In the genomic region with DNA sequence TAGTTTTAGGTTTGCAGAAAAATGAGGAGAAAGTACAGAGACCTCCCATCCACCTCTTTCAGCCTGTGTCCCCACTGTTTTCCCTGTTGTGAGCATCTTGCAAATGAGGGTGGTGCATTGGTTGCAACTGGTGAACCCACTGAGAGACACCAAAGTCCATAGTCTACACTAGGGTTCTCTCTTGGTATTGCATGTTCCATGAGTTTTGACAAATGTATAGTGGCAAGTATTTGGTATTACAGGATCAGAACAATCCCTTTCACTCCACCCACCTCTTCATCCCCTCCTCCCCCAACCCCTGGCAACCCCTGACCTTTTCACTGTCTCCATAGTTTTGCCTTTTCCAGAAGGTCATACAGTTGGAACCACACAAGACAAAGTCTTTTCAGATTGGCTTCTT, we compare ENCODE assay signal across 18 cellular contexts. TPM values are rescaled to one million over a fixed set of nuclear protein-coding genes. Genes with fewer than 3 reads are reported as not detected.
DNase-seq lines count a peak whose midpoint lies in the region; ATAC-seq, FAIRE-seq and TF ChIP-seq lines count a peak whose summit lies in the region.
"Had no signal": no experiment of that assay in that cellular context is flagged by ENCODE, and none has a peak within 500 bp of the region (broad histone marks: within the 10 kb centered on the region; RNA-seq: fewer than 3 reads in every experiment).

No MANE protein-coding gene starts in this region.

- no peaks in the 10 kb centered on the region for H3K27me3 Mint-ChIP-seq in activated CD8-positive, alpha-beta memory T cell treated with anti-CD3 and anti-CD28 coated beads, Interleukin-2, amount 10 ng/mL, durations not matched to agents 7 days and 5 days
- H3K27me3 Mint-ChIP-seq in effector memory CD8-positive, alpha-beta T cell = no peaks in the 10 kb centered on the region
- no peaks in the 10 kb centered on the region for H3K27me3 Mint-ChIP-seq in stimulated activated naive B cell treated with anti-CD40 and anti-IgM and Interleukin-4, amounts not matched to agents 10 μg/mL and 1 μg/mL and 100 μg/mL, for 72 hours
- H3K27me3 Mint-ChIP-seq in MCF 10A (ENCODE audit: insufficient read depth, unreplicated experiment) = peaks cover 36% of the 10 kb centered on the region

- no peak overlapping the region for H3K27ac Mint-ChIP-seq in activated CD8-positive, alpha-beta memory T cell treated with anti-CD3 and anti-CD28 coated beads, Interleukin-2, amount 10 ng/mL, durations not matched to agents 7 days and 5 days
- H3K27ac Mint-ChIP-seq in effector memory CD8-positive, alpha-beta T cell = peak overlapping the region; percentile 95 to 97
- no peak overlapping the region for H3K27ac Mint-ChIP-seq in stimulated activated naive B cell treated with anti-CD40 and anti-IgM and Interleukin-4, amounts not matched to agents 10 μg/mL and 1 μg/mL and 100 μg/mL, for 72 hours
- no peak overlapping the region for H3K27ac Mint-ChIP-seq in MCF 10A (ENCODE audit: low read depth, unreplicated experiment)
- H3K27ac Mint-ChIP-seq: HFFc6 had no signal

- CTCF ChIA-PET in activated CD8-positive, alpha-beta memory T cell treated with anti-CD3 and anti-CD28 coated beads, Interleukin-2, amount 10 ng/mL, durations not matched to agents 7 days and 5 days (lab: Charles Lee) = no interaction called here
- CTCF ChIA-PET in MCF 10A (lab: Yijun Ruan, JAX) = interaction anchor here (1.4 kb wide), 1 partner anchor 312 kb away, joined by 3 read pairs; no protein-coding TSS in a partner anchor

- no peak for ATAC-seq in activated CD8-positive, alpha-beta memory T cell treated with anti-CD3 and anti-CD28 coated beads, Interleukin-2, amount 10 ng/mL, durations not matched to agents 7 days and 5 days
- peak; percentile 41 for ATAC-seq in effector memory CD8-positive, alpha-beta T cell (replicated peaks)
- peak; percentile 48 to 54 for ATAC-seq in stimulated activated naive B cell treated with anti-CD40 and anti-IgM and Interleukin-4, amounts not matched to agents 10 μg/mL and 1 μg/mL and 100 μg/mL, for 72 hours (replicated peaks)

- DNase-seq in activated CD8-positive, alpha-beta memory T cell treated with anti-CD3 and anti-CD28 coated beads, Interleukin-2, amount 50 U/mL, for 48 hours = peak; percentile 28
- no peak for DNase-seq in activated CD8-positive, alpha-beta memory T cell treated with anti-CD3 and anti-CD28 coated beads, Interleukin-2, amount 10 ng/mL, durations not matched to agents 7 days and 5 days
- DNase-seq in HTR-8/SVneo (ENCODE audit: insufficient read length, low spot score) (no peak), MCF 10A (ENCODE audit: unreplicated experiment) (no peak), middle frontal gyrus (ENCODE audit: extremely low spot score, low spot score) (no peak), RPMI8226 (no peak)
- DNase-seq in effector memory CD8-positive, alpha-beta T cell = no peak
- DNase-seq in stimulated activated naive B cell treated with anti-CD40 and anti-IgM and Interleukin-4, amounts not matched to agents 10 μg/mL and 1 μg/mL and 100 μg/mL, for 72 hours = no peak
- DNase-seq: COR-L47, EL, HFFc6, NCI-H1092 treated with DMSO at 0.1 percent for 48 hours, NCI-H2081 treated with DMSO at 0.1 percent for 48 hours, NCI-H510A treated with DMSO at 0.1 percent for 48 hours, PC-9 had no signal

- H3K4me1 Mint-ChIP-seq in activated CD8-positive, alpha-beta memory T cell treated with anti-CD3 and anti-CD28 coated beads, Interleukin-2, amount 10 ng/mL, durations not matched to agents 7 days and 5 days = peaks cover 36% of the 10 kb centered on the region
- H3K4me1 Mint-ChIP-seq in effector memory CD8-positive, alpha-beta T cell (ENCODE audit: low read depth in 2 of 2) = peaks cover 65 to 75% of the 10 kb centered on the region in 2 donors
- H3K4me1 Mint-ChIP-seq in stimulated activated naive B cell treated with anti-CD40 and anti-IgM and Interleukin-4, amounts not matched to agents 10 μg/mL and 1 μg/mL and 100 μg/mL, for 72 hours = peaks cover 24 to 53% of the 10 kb centered on the region in 2 donors
- H3K4me1 Mint-ChIP-seq in MCF 10A (ENCODE audit: insufficient read depth, unreplicated experiment) = no peaks in the 10 kb centered on the region

- BruUV-seq in MCF 10A (replicated peaks; lab: Mats Ljungman, UMichigan) = no TSS peak

- intact Hi-C loops in MCF 10A (cut with micrococcal nuclease) = no loop called here

- POLR2A ChIA-PET in MCF 10A (lab: Yijun Ruan, JAX) = no interaction called here

- FAIRE-seq in HTR-8/SVneo (lab: Jason Lieb, UNC) = peak; percentile 69

- no peak for TF ChIP-seq CTCF in MCF 10A (IDR thresholded peaks at IDR 0.05; ENCODE audit: unreplicated experiment)

- H3K36me3 Mint-ChIP-seq in activated CD8-positive, alpha-beta memory T cell treated with anti-CD3 and anti-CD28 coated beads, Interleukin-2, amount 10 ng/mL, durations not matched to agents 7 days and 5 days = peaks cover 37% of the 10 kb centered on the region
- peaks cover 12% of the 10 kb centered on the region for H3K36me3 Mint-ChIP-seq in effector memory CD8-positive, alpha-beta T cell (ENCODE audit: insufficient read depth)
- H3K36me3 Mint-ChIP-seq in stimulated activated naive B cell treated with anti-CD40 and anti-IgM and Interleukin-4, amounts not matched to agents 10 μg/mL and 1 μg/mL and 100 μg/mL, for 72 hours = peaks cover 7 to 20% of the 10 kb centered on the region in 2 donors
- H3K36me3 Mint-ChIP-seq in MCF 10A (ENCODE audit: insufficient read depth, unreplicated experiment) = no peaks in the 10 kb centered on the region

- no peak overlapping the region for H3K4me3 Mint-ChIP-seq in activated CD8-positive, alpha-beta memory T cell treated with anti-CD3 and anti-CD28 coated beads, Interleukin-2, amount 10 ng/mL, durations not matched to agents 7 days and 5 days
- peak overlapping the region; percentile 12 to 61 for H3K4me3 Mint-ChIP-seq in effector memory CD8-positive, alpha-beta T cell
- H3K4me3 Mint-ChIP-seq in stimulated activated naive B cell treated with anti-CD40 and anti-IgM and Interleukin-4, amounts not matched to agents 10 μg/mL and 1 μg/mL and 100 μg/mL, for 72 hours = no peak overlapping the region
- H3K4me3 Mint-ChIP-seq in MCF 10A (ENCODE audit: unreplicated experiment) = no peak overlapping the region
- H3K4me3 Mint-ChIP-seq: HFFc6 had no signal

- H3K9me3 Mint-ChIP-seq in activated CD8-positive, alpha-beta memory T cell treated with anti-CD3 and anti-CD28 coated beads, Interleukin-2, amount 10 ng/mL, durations not matched to agents 7 days and 5 days (ENCODE audit: low read depth) = no peaks in the 10 kb centered on the region
- no peaks in the 10 kb centered on the region for H3K9me3 Mint-ChIP-seq in effector memory CD8-positive, alpha-beta T cell
- H3K9me3 Mint-ChIP-seq in stimulated activated naive B cell treated with anti-CD40 and anti-IgM and Interleukin-4, amounts not matched to agents 10 μg/mL and 1 μg/mL and 100 μg/mL, for 72 hours = peaks cover 0 to 3% of the 10 kb centered on the region in 2 donors
- H3K9me3 Mint-ChIP-seq in MCF 10A (ENCODE audit: unreplicated experiment) = no peaks in the 10 kb centered on the region
- H3K9me3 Mint-ChIP-seq: HFFc6 had no signal

RNA-seq across cellular contexts. Expression of a gene that starts 20.1 kb away (rescaled TPM):
- 10 to 100 TPM in 1 of 2 experiments, 1 to 10 TPM in 1; 7.9 to 10.2 TPM for total RNA-seq in activated CD8-positive, alpha-beta memory T cell treated with anti-CD3 and anti-CD28 coated beads, Interleukin-2, amount 10 ng/mL, durations not matched to agents 7 days and 5 days
- total RNA-seq in MCF 10A (2022) = not detected in 2 replicates
- total RNA-seq: A172, H4, HFFc6, M059J, PC-9 had no signal

Comparison
In these comparisons a context has a peak if more than half of its experiments do, and no peak if none do; other contexts are left out.
1. H3K27ac Mint-ChIP-seq: peak in effector memory CD8-positive, alpha-beta T cell (2 of 2); none in activated CD8-positive, alpha-beta memory T cell treated with anti-CD3 and anti-CD28 coated beads, Interleukin-2, amount 10 ng/mL, durations not matched to agents 7 days and 5 days (single experiment), stimulated activated naive B cell treated with anti-CD40 and anti-IgM and Interleukin-4, amounts not matched to agents 10 μg/mL and 1 μg/mL and 100 μg/mL, for 72 hours (single experiment) and MCF 10A (single experiment).
2. H3K4me3 Mint-ChIP-seq: peak in effector memory CD8-positive, alpha-beta T cell (2 of 2); none in activated CD8-positive, alpha-beta memory T cell treated with anti-CD3 and anti-CD28 coated beads, Interleukin-2, amount 10 ng/mL, durations not matched to agents 7 days and 5 days (single experiment), stimulated activated naive B cell treated with anti-CD40 and anti-IgM and Interleukin-4, amounts not matched to agents 10 μg/mL and 1 μg/mL and 100 μg/mL, for 72 hours (0 of 2) and MCF 10A (single experiment).